In genomic region chr7:4003536-4003935, GRCh38 we compare ENCODE assay signal across 19 cellular contexts.
"Had no signal": no experiment of that assay in that cellular context is flagged by ENCODE, and none has a peak within 500 bp of the region (broad histone marks: within the 10 kb centered on the region; RNA-seq: fewer than 3 reads in every experiment).

No MANE protein-coding gene starts in this region.

- DNase-seq: activated B cell treated with CpG ODN at 0.5 μM for 24 hours; activated CD4-positive, alpha-beta T cell treated with anti-CD3 and anti-CD28 coated beads for 1 hour; activated CD4-positive, alpha-beta T cell treated with anti-CD3 and anti-CD28 coated beads, Interleukin-2, amount 10 ng/mL, durations not matched to agents 24 days and 14 days; activated CD4-positive, alpha-beta T cell treated with anti-CD3 and anti-CD28 coated beads, Interleukin-2, amount 50 U/mL, for 48 hours; activated effector memory CD4-positive, alpha-beta T cell treated with anti-CD3 and anti-CD28 coated beads, Interleukin-2, amount 50 U/mL, for 16 hours; activated naive CD4-positive, alpha-beta T cell treated with Interleukin-2 at 50 U/mL for 16 hours; activated T-cell treated with anti-CD3 and anti-CD28 coated beads, Interleukin-2, amount 50 U/mL, for 4 hours; central memory CD4-positive, alpha-beta T cell; Karpas-422; NCI-H1105 treated with DMSO at 0.1 percent for 48 hours; NCI-H1436 treated with DMSO at 0.1 percent for 48 hours; NCI-H187; NCI-H2081; NCI-H510A treated with DMSO at 0.1 percent for 48 hours; PC-3; SIG-M5; T-helper 17 cell; T-helper 9 cell had no signal

- H3K4me3 Mint-ChIP-seq: activated B cell treated with CpG ODN at 0.5 μM for 24 hours; activated CD4-positive, alpha-beta T cell treated with anti-CD3 and anti-CD28 coated beads, Interleukin-2, amount 10 ng/mL, durations not matched to agents 24 days and 14 days; activated T-cell treated with anti-CD3 and anti-CD28 coated beads, Interleukin-2, amount 50 U/mL, for 4 hours; T-helper 17 cell had no signal

- ATAC-seq: activated naive CD4-positive, alpha-beta T cell treated with anti-CD3 and anti-CD28 coated beads, Interleukin-2, amount 50 U/mL, for 72 hours; activated T-cell treated with anti-CD3 and anti-CD28 coated beads, Interleukin-2, amount 50 U/mL, for 4 hours; PC-3; T-helper 17 cell had no signal

- H3K9me3 Mint-ChIP-seq: activated B cell treated with CpG ODN at 0.5 μM for 24 hours; activated CD4-positive, alpha-beta T cell treated with anti-CD3 and anti-CD28 coated beads, Interleukin-2, amount 10 ng/mL, durations not matched to agents 24 days and 14 days; activated naive CD4-positive, alpha-beta T cell treated with anti-CD3 and anti-CD28 coated beads, Interleukin-2, amount 50 U/mL, for 72 hours; activated T-cell treated with anti-CD3 and anti-CD28 coated beads, Interleukin-2, amount 50 U/mL, for 4 hours had no signal

- H3K4me1 Mint-ChIP-seq: activated B cell treated with CpG ODN at 0.5 μM for 24 hours; activated CD4-positive, alpha-beta T cell treated with anti-CD3 and anti-CD28 coated beads, Interleukin-2, amount 10 ng/mL, durations not matched to agents 24 days and 14 days had no signal

- H3K27ac Mint-ChIP-seq: activated B cell treated with CpG ODN at 0.5 μM for 24 hours; activated CD4-positive, alpha-beta T cell treated with anti-CD3 and anti-CD28 coated beads, Interleukin-2, amount 10 ng/mL, durations not matched to agents 24 days and 14 days; activated naive CD4-positive, alpha-beta T cell treated with anti-CD3 and anti-CD28 coated beads, Interleukin-2, amount 50 U/mL, for 72 hours; T-helper 17 cell had no signal

- H3K36me3 Mint-ChIP-seq: activated naive CD4-positive, alpha-beta T cell treated with anti-CD3 and anti-CD28 coated beads, Interleukin-2, amount 50 U/mL, for 72 hours had no signal
